ENCODE assay signal across 3 cellular contexts in the genomic region with DNA sequence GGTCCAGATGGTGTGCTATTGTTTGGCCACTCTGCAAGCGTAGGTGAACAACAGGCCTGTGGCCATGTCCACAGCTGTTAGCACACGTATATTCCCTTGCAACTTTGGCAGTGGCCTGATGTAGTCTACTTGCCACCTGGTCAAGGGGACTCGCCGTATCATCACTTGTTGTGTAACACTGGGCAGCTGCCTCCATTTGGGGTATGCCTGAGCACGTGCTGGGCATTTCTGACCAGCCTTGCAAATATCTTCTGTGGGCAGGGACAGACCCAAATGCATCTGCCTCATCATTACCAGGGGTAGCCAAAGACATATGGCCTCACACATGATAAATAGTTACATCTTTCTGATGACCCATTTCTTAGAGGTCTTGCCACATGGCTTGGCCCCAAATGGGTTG.
"Had no signal": no experiment of that assay in that cellular context is flagged by ENCODE, and none has a peak within 500 bp of the region (broad histone marks: within the 10 kb centered on the region; RNA-seq: fewer than 3 reads in every experiment).

No MANE protein-coding gene starts in this region.

- DNase-seq: H9, HCEC 1CT, IMR-90 had no signal
